8 cellular contexts compared by ENCODE assay signal in genomic region chr15:40754883-40755815, GRCh38.
DNase-seq lines count a peak whose midpoint lies in the region; ATAC-seq and TF ChIP-seq lines count a peak whose summit lies in the region.

A gene with protein sequence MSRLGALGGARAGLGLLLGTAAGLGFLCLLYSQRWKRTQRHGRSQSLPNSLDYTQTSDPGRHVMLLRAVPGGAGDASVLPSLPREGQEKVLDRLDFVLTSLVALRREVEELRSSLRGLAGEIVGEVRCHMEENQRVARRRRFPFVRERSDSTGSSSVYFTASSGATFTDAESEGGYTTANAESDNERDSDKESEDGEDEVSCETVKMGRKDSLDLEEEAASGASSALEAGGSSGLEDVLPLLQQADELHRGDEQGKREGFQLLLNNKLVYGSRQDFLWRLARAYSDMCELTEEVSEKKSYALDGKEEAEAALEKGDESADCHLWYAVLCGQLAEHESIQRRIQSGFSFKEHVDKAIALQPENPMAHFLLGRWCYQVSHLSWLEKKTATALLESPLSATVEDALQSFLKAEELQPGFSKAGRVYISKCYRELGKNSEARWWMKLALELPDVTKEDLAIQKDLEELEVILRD (minus strand): TSS chr15:40755254. CDS start chr15:40754783, 471 bp downstream.

- H3K27ac ChIP-seq in caudate nucleus (ENCODE audit: low read depth, low read length): peak within 1 kb of the TSS; percentile 73

- DNase-seq in AG08395 (ENCODE audit: low spot score): peak; percentile 97
- peak; percentile 83 to 96 for DNase-seq in NCI-H446 (lab: John Stamatoyannopoulos, UW)
- DNase-seq in activated CD4-positive, CD25-positive, alpha-beta regulatory T cell (lab: John Stamatoyannopoulos, UW): peak; percentile 87 to 92 (median 91)
- DNase-seq in caudate nucleus (lab: John Stamatoyannopoulos, UW): peak in 59 of 61 donors; percentile 9 to 92 (median 83)
- peak; percentile 90 for DNase-seq in iris pigment epithelial cell (ENCODE audit: low read depth)
- peak; percentile 94 for DNase-seq in stimulated activated CD4-positive, alpha-beta T cell treated with anti-CD3 and anti-CD28 coated beads, Interleukin-12 subunit alpha, Interleukin-12 subunit beta, amount 100 ng/mL, for 4 hours

- TF ChIP-seq POLR2A in GM18951 (IDR thresholded peaks at IDR 0.05; ENCODE audit: extremely low read depth, insufficient read depth, insufficient read length): peak; percentile 90

- peak; percentile 84 for ATAC-seq in HG03196 (IDR thresholded peaks at IDR 0.05; ENCODE audit: unreplicated experiment)

- in situ Hi-C loops in GM18951 (cut with MboI; ENCODE audit: low sequenced_read_pairs, unreplicated experiment): no loop called here

Comparison
In these comparisons a context has a peak if more than half of its experiments do, and no peak if none do; other contexts are left out.
1. Peak in every context shown above with its lines: DNase-seq, ATAC-seq and H3K27ac ChIP-seq.